Comparison of ENCODE assay signal across 8 cellular contexts in the genomic region with DNA sequence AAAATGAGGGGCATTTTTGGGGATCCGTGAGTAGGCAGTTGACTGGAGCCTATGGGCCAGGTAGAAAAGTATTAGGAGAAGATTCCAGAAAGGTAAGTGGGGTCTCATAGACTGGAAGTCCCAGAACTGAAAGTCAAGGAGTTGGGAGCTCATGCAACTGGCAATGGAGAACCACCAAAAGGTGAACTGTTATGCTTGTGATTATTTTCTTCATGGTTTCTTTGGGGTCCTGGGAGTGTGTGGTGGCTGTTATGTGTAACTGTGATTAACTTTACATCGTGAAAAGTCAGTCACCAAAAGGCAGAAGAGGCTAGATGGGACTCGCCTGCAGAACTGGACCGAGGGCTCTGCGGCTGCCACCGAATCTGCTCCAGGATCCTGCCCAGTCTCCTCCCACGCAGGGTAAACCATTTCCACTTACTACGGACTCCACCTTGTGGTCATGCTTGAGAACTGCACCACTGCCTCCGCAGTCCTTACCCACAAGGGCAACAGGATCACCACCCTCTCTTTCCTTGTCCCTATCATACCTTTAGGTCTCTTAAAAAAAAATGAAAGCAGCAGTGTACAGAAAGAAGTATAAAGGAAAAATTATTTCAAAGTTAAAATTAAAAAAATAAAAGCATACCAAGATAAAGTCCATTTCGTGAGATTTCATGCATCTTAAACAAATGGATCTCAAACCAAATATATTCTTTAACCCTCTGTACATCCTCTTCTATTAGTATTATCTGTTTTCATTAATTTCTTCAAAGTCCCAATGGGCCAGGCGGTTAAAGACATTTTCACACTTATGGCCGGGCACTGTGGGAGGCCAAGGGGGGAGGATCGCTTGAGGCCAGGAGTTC. TPM values are rescaled to one million over a fixed set of nuclear protein-coding genes. Genes with fewer than 3 reads are reported as not detected.
DNase-seq lines count a peak whose midpoint lies in the region; ATAC-seq and TF ChIP-seq lines count a peak whose summit lies in the region.

No MANE protein-coding gene starts in this region.

- H3K27ac Mint-ChIP-seq in activated CD4-positive, alpha-beta memory T cell treated with anti-CD3 and anti-CD28 coated beads, Interleukin-2, amount 10 ng/mL, durations not matched to agents 7 days and 5 days, result no peak overlapping the region
- H3K27ac Mint-ChIP-seq in mesothelial cell of epicardium, result no peak overlapping the region

- CTCF ChIA-PET in activated CD4-positive, alpha-beta memory T cell treated with anti-CD3 and anti-CD28 coated beads, Interleukin-2, amount 10 ng/mL, durations not matched to agents 7 days and 5 days (lab: Charles Lee), result interaction anchor here (0.6 to 4.7 kb wide), 8 partner anchors 13 to 135 kb away, joined by 3 to 29 read pairs (median 4); a partner anchor contains a TSS

- H3K27me3 Mint-ChIP-seq in activated CD4-positive, alpha-beta memory T cell treated with anti-CD3 and anti-CD28 coated beads, Interleukin-2, amount 10 ng/mL, durations not matched to agents 7 days and 5 days, result no peaks in the 10 kb centered on the region
- H3K27me3 Mint-ChIP-seq in mesothelial cell of epicardium (ENCODE audit: low read depth), result no peaks in the 10 kb centered on the region

- ATAC-seq in GM18870 (IDR thresholded peaks at IDR 0.05; ENCODE audit: unreplicated experiment), result peak; percentile 75
- peak; percentile 65 for ATAC-seq in HG03565 (IDR thresholded peaks at IDR 0.05; ENCODE audit: unreplicated experiment)

- peaks cover 18% of the 10 kb centered on the region for H3K36me3 Mint-ChIP-seq in activated CD4-positive, alpha-beta memory T cell treated with anti-CD3 and anti-CD28 coated beads, Interleukin-2, amount 10 ng/mL, durations not matched to agents 7 days and 5 days (ENCODE audit: low read depth)
- peaks cover 17% of the 10 kb centered on the region for H3K36me3 Mint-ChIP-seq in mesothelial cell of epicardium

- H3K4me1 Mint-ChIP-seq in activated CD4-positive, alpha-beta memory T cell treated with anti-CD3 and anti-CD28 coated beads, Interleukin-2, amount 10 ng/mL, durations not matched to agents 7 days and 5 days, result peaks cover 14% of the 10 kb centered on the region
- no peaks in the 10 kb centered on the region for H3K4me1 Mint-ChIP-seq in mesothelial cell of epicardium

- H3K9me3 Mint-ChIP-seq in activated CD4-positive, alpha-beta memory T cell treated with anti-CD3 and anti-CD28 coated beads, Interleukin-2, amount 10 ng/mL, durations not matched to agents 7 days and 5 days, result peaks cover 18% of the 10 kb centered on the region
- peaks cover 5% of the 10 kb centered on the region for H3K9me3 Mint-ChIP-seq in mesothelial cell of epicardium

- POLR2A ChIA-PET in activated CD4-positive, alpha-beta memory T cell treated with anti-CD3 and anti-CD28 coated beads, Interleukin-2, amount 10 ng/mL, durations not matched to agents 7 days and 5 days (lab: Charles Lee), result interaction anchor here (1.0 to 3.4 kb wide), 2 partner anchors 16 to 123 kb away, joined by 5 to 11 read pairs; a partner anchor contains a TSS

- DNase-seq in AG09319 (ENCODE audit: extremely low read depth, low read depth) (peak; percentile 62), NCI-H774 (lab: John Stamatoyannopoulos, UW) (peak; percentile 56), mesothelial cell of epicardium (ENCODE audit: low spot score in 2 of 2, unreplicated experiment in 2 of 2) (peak; percentile 34 to 76)
- peak; percentile 80 for DNase-seq in activated CD4-positive, alpha-beta memory T cell treated with anti-CD3 and anti-CD28 coated beads, Interleukin-2, amount 10 ng/mL, durations not matched to agents 7 days and 5 days
- peak; percentile 69 for DNase-seq in effector CD4-positive, alpha-beta T cell
- peak; percentile 40 to 66 for DNase-seq in stimulated activated CD8-positive, alpha-beta memory T cell treated with anti-CD3 and anti-CD28 coated beads, Interleukin-15, amount 100 ng/mL, for 4 hours (ENCODE audit: low read depth in 2 of 2)

- TF ChIP-seq CTCF in AG09319 (IDR thresholded peaks at IDR 0.05; ENCODE audit: low read depth, low read length) (peak; percentile 99), mesothelial cell of epicardium (IDR thresholded peaks at IDR 0.05; ENCODE audit: unreplicated experiment) (peak; percentile 89)

- peak overlapping the region; percentile 28 for H3K4me3 Mint-ChIP-seq in activated CD4-positive, alpha-beta memory T cell treated with anti-CD3 and anti-CD28 coated beads, Interleukin-2, amount 10 ng/mL, durations not matched to agents 7 days and 5 days
- H3K4me3 Mint-ChIP-seq in mesothelial cell of epicardium, result peak overlapping the region; percentile 18

RNA-seq across cellular contexts. Expression of a gene that starts 15.6 kb away (rescaled TPM):
- total RNA-seq in activated CD4-positive, alpha-beta memory T cell treated with anti-CD3 and anti-CD28 coated beads, Interleukin-2, amount 10 ng/mL, durations not matched to agents 7 days and 5 days, result 10 to 100 TPM; 12.8 to 13.3 TPM
- 22.2 to 23.0 TPM (median 22.4 TPM) in 3 replicates for total RNA-seq in mesothelial cell of epicardium

RNA-seq across cellular contexts. Expression of a gene that starts 51.4 kb away (rescaled TPM):
- total RNA-seq in activated CD4-positive, alpha-beta memory T cell treated with anti-CD3 and anti-CD28 coated beads, Interleukin-2, amount 10 ng/mL, durations not matched to agents 7 days and 5 days, result 10 to 100 TPM; 75.1 to 79.7 TPM
- 4.3 to 6.0 TPM (median 5.3 TPM) in 3 replicates for total RNA-seq in mesothelial cell of epicardium

Comparison
In these comparisons a context has a peak if more than half of its experiments do, and no peak if none do; other contexts are left out.
1. Peak in every context shown above with its lines: DNase-seq and ATAC-seq.
2. RNA of a gene that starts 51.4 kb away (total RNA-seq): 75.1 to 79.7 TPM in activated CD4-positive, alpha-beta memory T cell treated with anti-CD3 and anti-CD28 coated beads, Interleukin-2, amount 10 ng/mL, durations not matched to agents 7 days and 5 days; 4.3 to 6.0 TPM in mesothelial cell of epicardium; every median in the first group is over 10 times any median in the second.